Comparison of ENCODE assay signal across 21 cellular contexts in genomic region chr2:226580403-226580802, GRCh38.
"Had no signal": no experiment of that assay in that cellular context is flagged by ENCODE, and none has a peak within 500 bp of the region (broad histone marks: within the 10 kb centered on the region; RNA-seq: fewer than 3 reads in every experiment).

No MANE protein-coding gene starts in this region.

- H3K4me1 ChIP-seq: body of pancreas, neural progenitor cell, testis had no signal

- FAIRE-seq: colon, kidney had no signal

- H3K4me3 ChIP-seq: body of pancreas, dorsolateral prefrontal cortex, neural progenitor cell, smooth muscle cell, testis, upper lobe of left lung had no signal

- H3K27me3 ChIP-seq: body of pancreas, foreskin keratinocyte, neural progenitor cell, testis, upper lobe of left lung had no signal

- DNase-seq: activated B cell treated with CpG ODN at 0.5 μM for 24 hours; activated CD4-positive, alpha-beta memory T cell treated with anti-CD3 and anti-CD28 coated beads for 36 hours; activated CD4-positive, alpha-beta T cell treated with anti-CD3 and anti-CD28 coated beads for 4 hours; activated gamma-delta T cell treated with Interleukin-2 at 50 U/mL for 16 hours; activated T-cell treated with anti-CD3 and anti-CD28 coated beads for 4 hours; amniotic stem cell; caudate nucleus; dorsolateral prefrontal cortex; foreskin keratinocyte; glutamatergic neuron; kidney; naive thymus-derived CD4-positive, alpha-beta T cell; right cardiac atrium; stimulated activated CD4-positive, alpha-beta T cell treated with anti-CD3 and anti-CD28 coated beads, Interleukin-4, amount 100 ng/mL, for 1 hour; testis; upper lobe of left lung had no signal

- H3K27ac ChIP-seq: body of pancreas, dorsolateral prefrontal cortex, epithelial cell of prostate, foreskin keratinocyte, neural progenitor cell, testis, upper lobe of left lung had no signal

- H3K4me2 ChIP-seq: neural progenitor cell, smooth muscle cell had no signal

- H3K9ac ChIP-seq: neural progenitor cell had no signal

- ATAC-seq: naive thymus-derived CD4-positive, alpha-beta T cell had no signal

- H2AFZ ChIP-seq: neural progenitor cell had no signal

- H3K36me3 ChIP-seq: neural progenitor cell, upper lobe of left lung had no signal

- H3K9me3 ChIP-seq: body of pancreas, testis, upper lobe of left lung had no signal
